ENCODE assay signal across 1 cellular context in genomic region chr19:54231077-54231931, GRCh38.
A peak's percentile ranks its signal among the peaks of the same experiment; 100 is the strongest.
TF ChIP-seq lines count a peak whose summit lies in the region.

No MANE protein-coding gene starts in this region.

TF ChIP-seq in K562, 482 proteins besides CTCF, POLR2A, EP300 and RAD21 (continued from another document and continues in another):
- TF ChIP-seq ZHX1 (conservative IDR thresholded peaks at IDR 0.05; ENCODE audit: low read length) = no peak
- no peak for TF ChIP-seq LARP7 (IDR thresholded peaks at IDR 0.05)
- no peak for TF ChIP-seq STAT5B (CRISPR knock-in tag; IDR thresholded peaks at IDR 0.05)
- no peak for TF ChIP-seq ZBTB1 (CRISPR knock-in tag; IDR thresholded peaks at IDR 0.05; ENCODE audit: borderline replicate concordance, low read depth)
- TF ChIP-seq ID3 (CRISPR knock-in tag; IDR thresholded peaks at IDR 0.05) = no peak
- TF ChIP-seq ID3 (tag; IDR thresholded peaks at IDR 0.05) = peak; percentile 53
- TF ChIP-seq ZNF695 (CRISPR knock-in tag; IDR thresholded peaks at IDR 0.05) = no peak
- TF ChIP-seq FOS (IDR thresholded peaks at IDR 0.05; ENCODE audit: extremely low read depth, insufficient read length) = peak; percentile 34
- TF ChIP-seq HOMEZ (CRISPR knock-in tag; IDR thresholded peaks at IDR 0.05) = no peak
- no peak for TF ChIP-seq WHSC1 (IDR thresholded peaks at IDR 0.05; ENCODE audit: low read length)
- no peak for TF ChIP-seq MNT (conservative IDR thresholded peaks at IDR 0.05)
- no peak for TF ChIP-seq HMGXB4 (CRISPR knock-in tag; IDR thresholded peaks at IDR 0.05)
- TF ChIP-seq PBX2 (CRISPR knock-in tag; IDR thresholded peaks at IDR 0.05; ENCODE audit: low read depth) = no peak
- TF ChIP-seq PBX2 (tag; conservative IDR thresholded peaks at IDR 0.05; ENCODE audit: low read depth) = no peak
- no peak for TF ChIP-seq GATA2 (CRISPR knock-in tag; IDR thresholded peaks at IDR 0.05)
- no peak for TF ChIP-seq ZNF449 (CRISPR knock-in tag; IDR thresholded peaks at IDR 0.05)
- no peak for TF ChIP-seq KAT8 (IDR thresholded peaks at IDR 0.05; ENCODE audit: low read depth)
- TF ChIP-seq RBM34 (IDR thresholded peaks at IDR 0.05; ENCODE audit: borderline replicate concordance, insufficient read depth, low read length) = no peak
- TF ChIP-seq U2AF1 (optimal IDR thresholded peaks at IDR 0.05; ENCODE audit: low read depth, low read length) = no peak
- TF ChIP-seq ZBTB7A (IDR thresholded peaks at IDR 0.05; ENCODE audit: borderline replicate concordance, control insufficient read depth, low read depth, low read length) = no peak; the same call in 1 of the 2 replicates
- 0 out of 2 replicates have a peak, but pooled peaks have one; percentile 24 for TF ChIP-seq SP1 (CRISPR knock-in tag; IDR thresholded peaks at IDR 0.05)
- no peak for TF ChIP-seq ZNF133 (CRISPR knock-in tag; IDR thresholded peaks at IDR 0.05)
- no peak for TF ChIP-seq REST (CRISPR knock-in tag; IDR thresholded peaks at IDR 0.05; ENCODE audit: low read depth)
- no peak for TF ChIP-seq MCM7 (IDR thresholded peaks at IDR 0.05)
- TF ChIP-seq ZNF639 (CRISPR knock-in tag; conservative IDR thresholded peaks at IDR 0.05 in 1 of 2, IDR thresholded peaks at IDR 0.05 in 1 of 2) = no peak
- no peak for TF ChIP-seq GTF2E2 (tag; IDR thresholded peaks at IDR 0.05)
- no peak for TF ChIP-seq FOXK2 (conservative IDR thresholded peaks at IDR 0.05 in 1 of 2, IDR thresholded peaks at IDR 0.05 in 1 of 2; ENCODE audit: low read depth in 2 of 2)
- TF ChIP-seq MCM3 (IDR thresholded peaks at IDR 0.05) = no peak
- no peak for TF ChIP-seq ZNF699 (CRISPR knock-in tag; IDR thresholded peaks at IDR 0.05; ENCODE audit: insufficient replicate concordance)
- no peak for TF ChIP-seq SLC30A9 (CRISPR knock-in tag; IDR thresholded peaks at IDR 0.05)
- no peak for TF ChIP-seq ATF6 (CRISPR knock-in tag; IDR thresholded peaks at IDR 0.05)
- peak; percentile 51 for TF ChIP-seq SMARCA4 (IDR thresholded peaks at IDR 0.05)
- no peak for TF ChIP-seq GABPB2 (CRISPR knock-in tag; conservative IDR thresholded peaks at IDR 0.05)
- TF ChIP-seq BDP1 (IDR thresholded peaks at IDR 0.05; ENCODE audit: insufficient read depth, insufficient read length) = no peak
- TF ChIP-seq TFAM (CRISPR knock-in tag; conservative IDR thresholded peaks at IDR 0.05) = no peak
- no peak for TF ChIP-seq PURB (CRISPR knock-in tag; IDR thresholded peaks at IDR 0.05; ENCODE audit: low read depth)
- TF ChIP-seq NRF1 (conservative IDR thresholded peaks at IDR 0.05 in 1 of 2, IDR thresholded peaks at IDR 0.05 in 1 of 2) = 0 out of 4 replicates have a peak, but pooled peaks of 1 of the 2 experiments have one; percentile 19
- no peak for TF ChIP-seq MBD1 (CRISPR knock-in tag; IDR thresholded peaks at IDR 0.05)
- TF ChIP-seq FOXK1 (CRISPR knock-in tag; IDR thresholded peaks at IDR 0.05; ENCODE audit: borderline replicate concordance) = no peak
- TF ChIP-seq FOXA1 (IDR thresholded peaks at IDR 0.05; ENCODE audit: borderline replicate concordance) = no peak
